8 cellular contexts compared by ENCODE assay signal in the genomic region with DNA sequence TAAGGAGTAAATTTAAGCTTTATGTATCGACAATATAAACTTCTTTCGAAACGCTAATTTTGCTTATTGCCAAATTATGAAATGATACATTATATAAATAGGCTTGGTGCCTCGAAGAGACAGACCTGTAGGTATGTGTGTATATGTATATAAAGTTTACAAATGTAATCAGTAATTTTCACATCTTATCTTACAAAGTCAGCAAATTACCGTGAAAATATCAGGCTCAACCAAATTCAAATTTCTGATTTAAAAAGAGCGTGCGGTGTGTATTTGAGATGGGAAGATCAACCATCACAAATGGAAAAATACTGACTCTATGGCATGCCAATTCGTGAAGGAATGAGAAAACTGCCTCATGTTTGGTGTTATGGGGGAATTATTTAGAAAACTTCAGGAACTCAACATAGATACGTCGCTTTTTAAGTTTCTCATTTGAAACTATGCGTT. TPM values are rescaled to one million over a fixed set of nuclear protein-coding genes. Genes with fewer than 3 reads are reported as not detected.
A peak's percentile ranks its signal among the peaks of the same experiment; 100 is the strongest.
DNase-seq lines count a peak whose midpoint lies in the region; ATAC-seq, FAIRE-seq and TF ChIP-seq lines count a peak whose summit lies in the region.

No MANE protein-coding gene starts in this region.

- peak overlapping the region; percentile 75 for H3K27ac ChIP-seq in left ventricle myocardium inferior (replicated peaks)
- H3K27ac ChIP-seq in vagina, result peak overlapping the region; percentile 85

- H3K4me3 ChIP-seq in left ventricle myocardium inferior (peak overlapping the region; percentile 70), cardiac fibroblast (replicated peaks in 1 of 2; ENCODE audit: low read depth in 2 of 2, low read length in 2 of 2) (peak overlapping the region; percentile 72 to 80), mucosa of descending colon (peak overlapping the region; percentile 48), vagina (peak overlapping the region; percentile 68 to 72)

- intact Hi-C loops in left ventricle myocardium inferior (cut with micrococcal nuclease) (no loop called here), cardiac septum (cut with DNase I) (loop anchor here (5.0 to 10.0 kb wide), 2 partner anchors 91 to 183 kb away; a partner anchor contains a TSS), mucosa of descending colon (cut with DNase I, micrococcal nuclease) (loop anchor here (10.0 kb wide), 1 partner anchor 181 kb away; a partner anchor contains a TSS), vagina (cut with DNase I) (loop anchor here (10.0 kb wide), 1 partner anchor 91 kb away; a partner anchor contains a TSS)

- H3K36me3 ChIP-seq in left ventricle myocardium inferior (peaks cover 18% of the 10 kb centered on the region), mucosa of descending colon (ENCODE audit: low read depth) (no peaks in the 10 kb centered on the region), vagina (peaks cover 0 to 3% of the 10 kb centered on the region in 2 donors)

- no peak for FAIRE-seq in frontal cortex (lab: Jason Lieb, UNC)

- H3K27me3 ChIP-seq in left ventricle myocardium inferior (ENCODE audit: low read depth) (no peaks in the 10 kb centered on the region), vagina (no peaks in the 10 kb centered on the region)

- TF ChIP-seq CTCF in left ventricle myocardium inferior (IDR thresholded peaks at IDR 0.05; ENCODE audit: borderline replicate concordance) (no peak), cardiac fibroblast (IDR thresholded peaks at IDR 0.05; ENCODE audit: low read depth, low read length) (no peak), mucosa of descending colon (IDR thresholded peaks at IDR 0.05) (no peak), vagina (IDR thresholded peaks at IDR 0.05) (no peak)

- no peaks in the 10 kb centered on the region for H3K9me3 ChIP-seq in left ventricle myocardium inferior (replicated peaks)
- no peaks in the 10 kb centered on the region for H3K9me3 ChIP-seq in mucosa of descending colon
- no peaks in the 10 kb centered on the region for H3K9me3 ChIP-seq in vagina

- H3K4me1 ChIP-seq in left ventricle myocardium inferior, result peaks cover 36% of the 10 kb centered on the region
- H3K4me1 ChIP-seq in mucosa of descending colon (ENCODE audit: low read depth), result peaks cover 17% of the 10 kb centered on the region
- H3K4me1 ChIP-seq in vagina, result peaks cover 28% of the 10 kb centered on the region

- DNase-seq in left ventricle myocardium inferior, result no peak
- DNase-seq in cardiac septum (ENCODE audit: low spot score), result no peak
- no peak for DNase-seq in cardiac fibroblast (ENCODE audit: low read depth in 2 of 2)
- no peak for DNase-seq in mucosa of descending colon
- no peak for DNase-seq in vagina (ENCODE audit: extremely low spot score in 2 of 2)
- DNase-seq in NOMO-1 treated with DMSO at 0.1 percent for 48 hours (lab: John Stamatoyannopoulos, UW; ENCODE audit: unreplicated experiment), result no peak
- no peak for DNase-seq in frontal cortex (ENCODE audit: low spot score in 2 of 2)
- DNase-seq in NCI-H2171 (lab: John Stamatoyannopoulos, UW), result no peak

- TF ChIP-seq POLR2A in vagina (IDR thresholded peaks at IDR 0.05), result no peak

- no peak for ATAC-seq in mucosa of descending colon

RNA-seq across cellular contexts. Expression of a gene that starts 0.5 kb away (rescaled TPM):
- total RNA-seq in left ventricle myocardium inferior (64.6 TPM), cardiac septum (57.1 TPM), mucosa of descending colon (10 to 100 TPM; 31.4 to 43.3 (median 40.3) TPM), vagina (36.3 TPM), frontal cortex (24.9 TPM)

RNA-seq across cellular contexts. Expression of a gene that starts 0.6 kb away (rescaled TPM):
- total RNA-seq in left ventricle myocardium inferior (31.4 TPM), cardiac septum (33.7 TPM), mucosa of descending colon (10 to 100 TPM; 43.7 to 50.6 (median 44.9) TPM), vagina (47.9 TPM), frontal cortex (82.3 TPM)
